In the genomic region with DNA sequence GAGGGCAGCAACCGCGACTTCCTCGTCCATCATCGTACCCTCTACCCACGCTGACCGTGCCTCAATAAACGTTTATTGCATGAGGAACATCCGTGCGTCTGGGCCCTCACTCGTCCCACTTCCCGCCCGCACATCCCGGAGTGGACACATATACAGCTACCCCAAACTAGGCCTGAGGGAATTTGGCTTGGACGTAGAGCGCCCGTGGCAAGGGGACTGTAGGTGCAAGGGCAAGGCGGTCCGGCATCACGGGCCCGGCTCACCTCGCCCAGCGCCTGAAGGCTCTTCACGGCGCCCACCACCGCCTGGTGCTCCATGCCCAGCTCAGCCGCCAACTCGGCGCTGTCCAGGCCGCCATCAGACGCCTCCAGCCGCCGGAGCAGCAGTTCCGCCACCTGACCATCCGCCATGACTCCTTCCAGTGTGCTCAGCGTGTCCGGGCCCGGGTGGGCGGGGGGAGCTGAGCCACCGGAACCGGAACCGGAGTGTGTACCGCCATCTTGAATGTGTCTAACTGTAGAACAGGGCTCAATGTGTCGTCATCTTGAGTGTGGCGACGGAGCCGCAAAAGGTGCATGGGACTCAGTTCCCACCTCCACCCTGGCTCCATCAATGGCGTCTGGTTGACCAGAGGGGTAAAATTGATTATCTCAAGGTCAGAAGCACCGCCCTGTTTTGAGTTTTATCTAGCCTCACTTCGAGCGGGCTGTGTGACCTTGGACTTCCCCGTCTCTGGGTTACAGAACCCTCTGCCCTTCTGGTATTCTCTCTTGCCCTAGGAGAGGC, we compare ENCODE assay signal across 8 cellular contexts. TPM values are rescaled to one million over a fixed set of nuclear protein-coding genes. Genes with fewer than 3 reads are reported as not detected.
A peak's percentile ranks its signal among the peaks of the same experiment; 100 is the strongest.
DNase-seq lines count a peak whose midpoint lies in the region; ATAC-seq, FAIRE-seq and TF ChIP-seq lines count a peak whose summit lies in the region.

A gene (minus strand): TSS at position 425 of the 786 bp plus-strand sequence. CDS start 15 bp downstream, at position 410.

- peak; percentile 81 for FAIRE-seq in H54 (lab: Jason Lieb, UNC)

- H3K4me3 ChIP-seq in adrenal gland = peak within 1 kb of the TSS; percentile 87 to 99 (median 97)
- peak within 1 kb of the TSS; percentile 57 to 100 (median 86) for H3K4me3 ChIP-seq in heart right ventricle
- H3K4me3 ChIP-seq in transverse colon = peak within 1 kb of the TSS; percentile 70 to 99 (median 86)

- no peak for TF ChIP-seq EP300 in transverse colon (IDR thresholded peaks at IDR 0.05; ENCODE audit: low read depth)

- H3K27me3 ChIP-seq in adrenal gland = no peaks in the 10 kb centered on the region
- H3K27me3 ChIP-seq in heart right ventricle = no peaks in the 10 kb centered on the region
- no peaks in the 10 kb centered on the region for H3K27me3 ChIP-seq in transverse colon

- peak; percentile 91 for TF ChIP-seq POLR2A in H54 (IDR thresholded peaks at IDR 0.05; ENCODE audit: low read depth, low read length)
- TF ChIP-seq POLR2A in adrenal gland (IDR thresholded peaks at IDR 0.05) = peak in 1 of 2 donors; percentile 73
- TF ChIP-seq POLR2A in transverse colon (IDR thresholded peaks at IDR 0.05) = peak; percentile 77

- WGBS in adrenal gland, 4 donors = 1 to 6% (median 3%) methylated on average over 14 to 51 of the region's 51 CpGs
- WGBS in heart right ventricle, 2 donors = 2% methylated on average over 50 to 51 of the region's 51 CpGs
- WGBS in transverse colon (ENCODE audit: low coverage in 1 of 2), 2 donors = 3% methylated on average over 43 of the region's 51 CpGs; no CpG with 5 or more reads in 1 of the 2 donors

- ATAC-seq in heart right ventricle = peak; percentile 81 to 86 (median 84)

- TF ChIP-seq CTCF in adrenal gland (IDR thresholded peaks at IDR 0.05) (no peak), heart right ventricle (IDR thresholded peaks at IDR 0.05) (no peak), transverse colon (IDR thresholded peaks at IDR 0.05) (no peak)

- DNase-seq in DMS53 (lab: John Stamatoyannopoulos, UW) (peak; percentile 93), H54 (ENCODE audit: insufficient read length, low spot score) (peak; percentile 84), NCI-H1417 treated with DMSO at 0.1 percent for 48 hours (lab: John Stamatoyannopoulos, UW) (peak; percentile 60), adrenal gland (peak; percentile 93 to 98 (median 95)), heart right ventricle (peak; percentile 92 to 94), pons (ENCODE audit: low spot score) (peak; percentile 95), transverse colon (peak; percentile 93)

- H3K9me3 ChIP-seq in adrenal gland (replicated peaks in 1 of 3) = no peaks in the 10 kb centered on the region
- no peaks in the 10 kb centered on the region for H3K9me3 ChIP-seq in heart right ventricle
- no peaks in the 10 kb centered on the region for H3K9me3 ChIP-seq in transverse colon

- H3K4me1 ChIP-seq in adrenal gland (replicated peaks in 1 of 2) (peaks cover 14 to 18% of the 10 kb centered on the region in 2 donors), heart right ventricle (peaks cover 0 to 38% (median 17%) of the 10 kb centered on the region in 9 donors), transverse colon (peaks cover 15 to 27% (median 19%) of the 10 kb centered on the region in 4 donors)

- H3K36me3 ChIP-seq in adrenal gland (replicated peaks in 1 of 2) (peaks cover 0 to 20% of the 10 kb centered on the region in 2 donors), heart right ventricle (peaks cover 0 to 32% (median 14%) of the 10 kb centered on the region in 9 donors), transverse colon (peaks cover 0 to 16% (median 3%) of the 10 kb centered on the region in 4 donors)

- in situ Hi-C loops in transverse colon (cut with MboI; ENCODE audit: low pct_ligation_motif_present in 1 of 4, low pct_unique_long_range_greater_than_20kb in 1 of 4, low sequenced_read_pairs in 3 of 4) = no loop called here

- intact Hi-C loops in T-helper 1 cell treated with Interleukin-12 subunit alpha and Interleukin-12 subunit beta and Interleukin-4 antibody, amounts not matched to agents 30 ng/mL and 1 ng/mL, for 36 hours (cut with micrococcal nuclease) = loop anchor here (1.0 to 10.0 kb wide), 9 partner anchors 12 to 811 kb away; a partner anchor contains a TSS
- intact Hi-C loops in adrenal gland (cut with DNase I) = no loop called here
- intact Hi-C loops in heart right ventricle (cut with DNase I) = no loop called here
- intact Hi-C loops in transverse colon (cut with DNase I; ENCODE audit: low total_unique reads) = no loop called here

- H3K27ac ChIP-seq in adrenal gland (peak within 1 kb of the TSS in 4 of 5 donors; percentile 62 to 94 (median 71)), heart right ventricle (peak within 1 kb of the TSS in 9 of 10 donors; percentile 79 to 90 (median 87)), transverse colon (peak within 1 kb of the TSS; percentile 81 to 91 (median 85))

RNA-seq across cellular contexts. Expression of the gene that starts here (rescaled TPM):
- total RNA-seq in T-helper 1 cell treated with Interleukin-12 subunit alpha and Interleukin-12 subunit beta and Interleukin-4 antibody, amounts not matched to agents 30 ng/mL and 1 ng/mL, for 36 hours = 108 and 117 TPM in 2 replicates
- total RNA-seq in adrenal gland (100 to 1,000 TPM in 1 of 8 donors, 10 to 100 TPM in 7; 40.6 to 102 (median 54.3) TPM), heart right ventricle (10 to 100 TPM; 31.0 to 53.0 (median 38.5) TPM), transverse colon (10 to 100 TPM; 18.0 to 40.8 (median 32.6) TPM)
- polyA plus RNA-seq in adrenal gland (10 to 100 TPM; 33.5 to 62.1 (median 36.0) TPM), heart right ventricle (10 to 100 TPM; 23.2 to 81.4 TPM)

Comparison
In these comparisons a context has a peak if more than half of its experiments do, and no peak if none do; other contexts are left out.
1. Peak in every context shown above with its lines: DNase-seq, ATAC-seq, H3K4me3 ChIP-seq and H3K27ac ChIP-seq.